Comparison of ENCODE assay signal across 9 cellular contexts in the genomic region with DNA sequence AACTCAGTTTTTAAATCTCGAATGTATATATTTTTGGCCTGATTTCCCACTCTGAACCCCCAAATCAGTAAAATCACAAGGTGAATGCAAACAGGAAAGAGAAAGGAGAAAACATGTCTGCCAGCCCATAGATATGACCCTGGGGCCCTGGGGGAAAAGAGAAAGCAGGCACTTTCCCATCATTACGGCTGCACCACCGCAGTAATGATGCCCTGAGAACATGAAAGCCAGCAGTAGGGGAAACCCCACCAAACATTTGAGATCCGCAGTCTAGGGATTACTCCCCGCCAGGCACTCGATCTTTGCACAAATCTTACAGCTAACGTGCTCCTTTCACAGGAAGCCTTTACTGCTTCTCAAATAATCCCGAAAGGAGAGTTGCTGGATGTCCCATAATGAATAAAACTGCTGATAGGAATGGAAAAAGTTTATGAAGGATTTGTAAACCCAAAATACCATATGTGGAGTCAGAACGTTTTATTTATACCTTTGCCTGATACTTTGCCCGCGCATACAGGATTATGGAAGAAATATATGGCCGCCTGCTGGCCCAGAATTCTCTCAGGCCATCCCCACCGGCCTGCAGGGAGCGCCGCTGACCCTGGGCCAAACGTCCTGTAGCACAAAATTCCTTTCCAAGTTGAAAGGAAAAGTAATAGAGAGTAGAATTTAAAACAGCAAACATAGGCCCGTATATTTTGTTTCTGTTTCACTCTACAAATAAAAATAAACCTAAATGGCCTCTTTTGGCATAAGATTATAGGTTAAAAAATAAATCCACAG.
A peak's percentile ranks its signal among the peaks of the same experiment; 100 is the strongest.
DNase-seq lines count a peak whose midpoint lies in the region; ATAC-seq and TF ChIP-seq lines count a peak whose summit lies in the region.
"Had no signal": no experiment of that assay in that cellular context is flagged by ENCODE, and none has a peak within 500 bp of the region (broad histone marks: within the 10 kb centered on the region; RNA-seq: fewer than 3 reads in every experiment).

No MANE protein-coding gene starts in this region.

- no peak overlapping the region for H3K27ac ChIP-seq in tibial artery
- H3K27ac ChIP-seq: KMS-11 had no signal

- peak overlapping the region; percentile 98 for H3K27ac Mint-ChIP-seq in activated CD8-positive, alpha-beta memory T cell treated with anti-CD3 and anti-CD28 coated beads, Interleukin-2, amount 10 ng/mL, durations not matched to agents 7 days and 5 days
- H3K27ac Mint-ChIP-seq in stimulated activated effector memory CD8-positive, alpha-beta T cell treated with anti-CD3 and anti-CD28 coated beads, Interleukin-12 subunit alpha, Interleukin-12 subunit beta, amount 100 ng/mL, for 72 hours, result peak overlapping the region; percentile 94
- H3K27ac Mint-ChIP-seq in WTC11, result no peak overlapping the region

- peaks cover 41% of the 10 kb centered on the region for H3K36me3 Mint-ChIP-seq in activated CD8-positive, alpha-beta memory T cell treated with anti-CD3 and anti-CD28 coated beads, Interleukin-2, amount 10 ng/mL, durations not matched to agents 7 days and 5 days
- H3K36me3 Mint-ChIP-seq in stimulated activated effector memory CD8-positive, alpha-beta T cell treated with anti-CD3 and anti-CD28 coated beads, Interleukin-12 subunit alpha, Interleukin-12 subunit beta, amount 100 ng/mL, for 72 hours, result peaks cover 12% of the 10 kb centered on the region
- no peaks in the 10 kb centered on the region; the same call in 1 of the 2 replicates for H3K36me3 Mint-ChIP-seq in WTC11

- no peak for ATAC-seq in activated CD8-positive, alpha-beta memory T cell treated with anti-CD3 and anti-CD28 coated beads, Interleukin-2, amount 10 ng/mL, durations not matched to agents 7 days and 5 days
- ATAC-seq in HG02610 (IDR thresholded peaks at IDR 0.05; ENCODE audit: unreplicated experiment), result peak; percentile 41
- ATAC-seq in stimulated activated effector memory CD8-positive, alpha-beta T cell treated with anti-CD3 and anti-CD28 coated beads, Interleukin-12 subunit alpha, Interleukin-12 subunit beta, amount 100 ng/mL, for 72 hours, result no peak
- ATAC-seq in WTC11, result no peak

- H3K9me3 Mint-ChIP-seq in activated CD8-positive, alpha-beta memory T cell treated with anti-CD3 and anti-CD28 coated beads, Interleukin-2, amount 10 ng/mL, durations not matched to agents 7 days and 5 days (ENCODE audit: low read depth), result peaks cover 18% of the 10 kb centered on the region
- peaks cover 3% of the 10 kb centered on the region for H3K9me3 Mint-ChIP-seq in stimulated activated effector memory CD8-positive, alpha-beta T cell treated with anti-CD3 and anti-CD28 coated beads, Interleukin-12 subunit alpha, Interleukin-12 subunit beta, amount 100 ng/mL, for 72 hours
- peaks cover 11% of the 10 kb centered on the region; the same call in 1 of the 2 replicates for H3K9me3 Mint-ChIP-seq in WTC11

- H3K9me3 ChIP-seq in tibial artery, result no peaks in the 10 kb centered on the region

- no peaks in the 10 kb centered on the region for H3K36me3 ChIP-seq in tibial artery

- CTCF ChIA-PET in activated CD8-positive, alpha-beta memory T cell treated with anti-CD3 and anti-CD28 coated beads, Interleukin-2, amount 10 ng/mL, durations not matched to agents 7 days and 5 days (lab: Charles Lee), result interaction anchor here (2.3 kb wide), 1 partner anchor 9 kb away, joined by 8 read pairs; no protein-coding TSS in a partner anchor
- CTCF ChIA-PET in WTC11 (lab: Charles Lee), result interaction anchor here (2.0 kb wide), 1 partner anchor 9 kb away, joined by 8 read pairs; no protein-coding TSS in a partner anchor

- H3K27me3 Mint-ChIP-seq in activated CD8-positive, alpha-beta memory T cell treated with anti-CD3 and anti-CD28 coated beads, Interleukin-2, amount 10 ng/mL, durations not matched to agents 7 days and 5 days, result peaks cover 6% of the 10 kb centered on the region
- no peaks in the 10 kb centered on the region for H3K27me3 Mint-ChIP-seq in WTC11 (ENCODE audit: low read depth)

- H3K4me3 Mint-ChIP-seq in activated CD8-positive, alpha-beta memory T cell treated with anti-CD3 and anti-CD28 coated beads, Interleukin-2, amount 10 ng/mL, durations not matched to agents 7 days and 5 days, result no peak overlapping the region
- peak overlapping the region; percentile 57 for H3K4me3 Mint-ChIP-seq in stimulated activated effector memory CD8-positive, alpha-beta T cell treated with anti-CD3 and anti-CD28 coated beads, Interleukin-12 subunit alpha, Interleukin-12 subunit beta, amount 100 ng/mL, for 72 hours
- no peak overlapping the region for H3K4me3 Mint-ChIP-seq in WTC11

- TF ChIP-seq CTCF in tibial artery (IDR thresholded peaks at IDR 0.05) (no peak), WTC11 (IDR thresholded peaks at IDR 0.05) (no peak)

- peaks cover 38% of the 10 kb centered on the region for H3K4me1 Mint-ChIP-seq in activated CD8-positive, alpha-beta memory T cell treated with anti-CD3 and anti-CD28 coated beads, Interleukin-2, amount 10 ng/mL, durations not matched to agents 7 days and 5 days
- H3K4me1 Mint-ChIP-seq in stimulated activated effector memory CD8-positive, alpha-beta T cell treated with anti-CD3 and anti-CD28 coated beads, Interleukin-12 subunit alpha, Interleukin-12 subunit beta, amount 100 ng/mL, for 72 hours, result peaks cover 60% of the 10 kb centered on the region
- peaks cover 15% of the 10 kb centered on the region for H3K4me1 Mint-ChIP-seq in WTC11

- in situ Hi-C loops in ACHN (cut with HindIII; ENCODE audit: low pct_ligation_motif_present, low pct_unique_long_range_greater_than_20kb, low sequenced_read_pairs), result no loop called here

- intact Hi-C loops in tibial artery (cut with DNase I; ENCODE audit: low total_unique reads), result no loop called here

- H3K4me3 ChIP-seq in tibial artery, result no peak overlapping the region

- POLR2A ChIA-PET in WTC11 (lab: Charles Lee), result no interaction called here

- peaks cover 0 to 87% (median 48%) of the 10 kb centered on the region in 4 donors for H3K4me1 ChIP-seq in tibial artery

- H3K27me3 ChIP-seq in tibial artery, result no peaks in the 10 kb centered on the region

- DNase-seq in activated CD8-positive, alpha-beta memory T cell treated with anti-CD3 and anti-CD28 coated beads, Interleukin-2, amount 10 ng/mL, durations not matched to agents 7 days and 5 days, result no peak
- DNase-seq in activated CD8-positive, alpha-beta memory T cell treated with anti-CD3 and anti-CD28 coated beads, Interleukin-2, amount 50 U/mL, for 48 hours, result no peak
- DNase-seq in RPMI7951 (ENCODE audit: low read depth), result peak; percentile 62
- DNase-seq in stimulated activated effector memory CD8-positive, alpha-beta T cell treated with anti-CD3 and anti-CD28 coated beads, Interleukin-12 subunit alpha, Interleukin-12 subunit beta, amount 100 ng/mL, for 72 hours (ENCODE audit: low spot score in 2 of 2), result no peak
- DNase-seq in tibial artery, result no peak
- DNase-seq in ACHN, result no peak
- no peak for DNase-seq in WTC11 (ENCODE audit: low spot score)

TF ChIP-seq in WTC11, 78 proteins besides CTCF, POLR2A, EP300 and RAD21:
- no peak for TF ChIP-seq MYBL2 (CRISPR knock-in tag; IDR thresholded peaks at IDR 0.05)
- TF ChIP-seq ZNF219 (CRISPR knock-in tag; IDR thresholded peaks at IDR 0.05; ENCODE audit: borderline replicate concordance), result no peak
- no peak for TF ChIP-seq ZNF232 (CRISPR knock-in tag; IDR thresholded peaks at IDR 0.05)
- TF ChIP-seq SP1 (CRISPR knock-in tag; conservative IDR thresholded peaks at IDR 0.05), result no peak
- no peak for TF ChIP-seq NFATC4 (CRISPR knock-in tag; IDR thresholded peaks at IDR 0.05)
- TF ChIP-seq CREM (CRISPR knock-in tag; IDR thresholded peaks at IDR 0.05), result no peak
- TF ChIP-seq, protein P1, sequence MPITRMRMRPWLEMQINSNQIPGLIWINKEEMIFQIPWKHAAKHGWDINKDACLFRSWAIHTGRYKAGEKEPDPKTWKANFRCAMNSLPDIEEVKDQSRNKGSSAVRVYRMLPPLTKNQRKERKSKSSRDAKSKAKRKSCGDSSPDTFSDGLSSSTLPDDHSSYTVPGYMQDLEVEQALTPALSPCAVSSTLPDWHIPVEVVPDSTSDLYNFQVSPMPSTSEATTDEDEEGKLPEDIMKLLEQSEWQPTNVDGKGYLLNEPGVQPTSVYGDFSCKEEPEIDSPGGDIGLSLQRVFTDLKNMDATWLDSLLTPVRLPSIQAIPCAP (CRISPR knock-in tag; IDR thresholded peaks at IDR 0.05), result no peak
TF ChIP-seq in WTC11: peak in this region for 0.
